Comparison of ENCODE assay signal across 11 cellular contexts in the genomic region with DNA sequence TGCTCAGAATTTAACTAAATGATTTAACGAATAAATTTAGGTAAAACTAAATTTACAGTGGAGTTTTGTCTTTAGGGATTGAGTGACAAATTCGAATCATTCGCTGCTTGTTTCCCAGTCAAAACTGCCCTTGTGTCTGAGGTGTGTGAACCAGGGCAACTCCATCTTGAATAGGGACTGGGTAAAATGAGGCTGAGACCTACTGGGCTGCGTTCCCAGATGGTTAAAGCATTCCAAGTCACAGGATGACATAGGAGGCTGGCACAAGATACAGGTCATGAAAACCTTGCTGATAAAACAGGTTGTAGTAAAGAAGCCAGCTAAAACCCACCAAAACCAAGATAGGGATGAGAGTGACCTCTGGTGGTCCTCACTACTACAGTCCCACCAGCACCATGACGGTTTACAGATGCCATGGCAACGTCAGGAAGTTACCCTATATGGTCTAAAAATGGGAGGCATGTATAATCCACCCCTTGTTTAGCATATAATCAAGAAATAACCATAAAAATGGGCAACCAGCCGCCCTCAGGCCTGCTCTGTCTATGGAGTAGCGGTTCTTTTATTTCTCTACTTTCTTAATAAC. TPM values are rescaled to one million over a fixed set of nuclear protein-coding genes. Genes with fewer than 3 reads are reported as not detected.
DNase-seq lines count a peak whose midpoint lies in the region; ATAC-seq and TF ChIP-seq lines count a peak whose summit lies in the region.
"Had no signal": no experiment of that assay in that cellular context is flagged by ENCODE, and none has a peak within 500 bp of the region (broad histone marks: within the 10 kb centered on the region; RNA-seq: fewer than 3 reads in every experiment).

No MANE protein-coding gene starts in this region.

- H3K4me3 ChIP-seq in HFF-Myc (replicated peaks; ENCODE audit: low read depth, low read length) (no peak overlapping the region), lower leg skin (ENCODE audit: low read depth, poor library complexity, severe bottlenecking) (no peak overlapping the region)

- in situ Hi-C loops in G401 (cut with HindIII; ENCODE audit: low sequenced_read_pairs), result no loop called here

- TF ChIP-seq POLR2A in lower leg skin (IDR thresholded peaks at IDR 0.05), result no peak

- ATAC-seq in activated CD8-positive, alpha-beta T cell treated with anti-CD3 and anti-CD28 coated beads, Interleukin-2, amount 10 ng/mL, durations not matched to agents 7 days and 5 days, result no peak
- no peak for ATAC-seq in HG03571 (IDR thresholded peaks at IDR 0.05; ENCODE audit: unreplicated experiment)

- intact Hi-C loops in lower leg skin (cut with DNase I; ENCODE audit: low total_unique reads), result no loop called here

- peaks cover 24% of the 10 kb centered on the region for H3K4me1 Mint-ChIP-seq in activated CD8-positive, alpha-beta T cell treated with anti-CD3 and anti-CD28 coated beads, Interleukin-2, amount 10 ng/mL, durations not matched to agents 7 days and 5 days (ENCODE audit: low read depth)
- peaks cover 26% of the 10 kb centered on the region for H3K4me1 Mint-ChIP-seq in nephron progenitor cell

- DNase-seq in G401 (ENCODE audit: low spot score) (peak; percentile 17), HFF-Myc (ENCODE audit: extremely low read depth, low read depth) (no peak), nephron progenitor cell (peak; percentile 24), NCI-H345 (lab: John Stamatoyannopoulos, UW) (no peak), lower leg skin (ENCODE audit: low spot score in 2 of 2) (no peak)
- DNase-seq in activated CD8-positive, alpha-beta T cell treated with anti-CD3 and anti-CD28 coated beads, Interleukin-2, amount 10 ng/mL, durations not matched to agents 7 days and 5 days, result peak; percentile 32
- no peak for DNase-seq in activated CD4-positive, alpha-beta T cell treated with anti-CD3 and anti-CD28 coated beads for 4 hours
- DNase-seq: anterior cingulate cortex; islet precursor cell; stimulated activated CD4-positive, alpha-beta T cell treated with anti-CD3 and anti-CD28 coated beads, Interleukin-2, amount 100 ng/mL, for 24 hours had no signal

- no peak overlapping the region for H3K27ac Mint-ChIP-seq in activated CD8-positive, alpha-beta T cell treated with anti-CD3 and anti-CD28 coated beads, Interleukin-2, amount 10 ng/mL, durations not matched to agents 7 days and 5 days
- peak overlapping the region; percentile 66 for H3K27ac Mint-ChIP-seq in nephron progenitor cell

- POLR2A ChIA-PET in activated CD8-positive, alpha-beta T cell treated with anti-CD3 and anti-CD28 coated beads, Interleukin-2, amount 10 ng/mL, durations not matched to agents 7 days and 5 days (lab: Charles Lee), result no interaction called here

- H3K36me3 Mint-ChIP-seq in activated CD8-positive, alpha-beta T cell treated with anti-CD3 and anti-CD28 coated beads, Interleukin-2, amount 10 ng/mL, durations not matched to agents 7 days and 5 days (ENCODE audit: low read depth), result no peaks in the 10 kb centered on the region
- H3K36me3 Mint-ChIP-seq in nephron progenitor cell (ENCODE audit: low read depth), result no peaks in the 10 kb centered on the region

- WGBS in lower leg skin, 2 donors, result 78 to 85% methylated on average over 8 of the region's 8 CpGs

- TF ChIP-seq CTCF in HFF-Myc (IDR thresholded peaks at IDR 0.05; ENCODE audit: low read depth, low read length, missing control alignments), result peak; percentile 25
- peak; percentile 50 for TF ChIP-seq CTCF in nephron progenitor cell (IDR thresholded peaks at IDR 0.05)
- no peak for TF ChIP-seq CTCF in lower leg skin (IDR thresholded peaks at IDR 0.05)

- CTCF ChIA-PET in activated CD8-positive, alpha-beta T cell treated with anti-CD3 and anti-CD28 coated beads, Interleukin-2, amount 10 ng/mL, durations not matched to agents 7 days and 5 days (lab: Charles Lee), result interaction anchor here (1.6 kb wide), 1 partner anchor 10 kb away, joined by 7 read pairs; no protein-coding TSS in a partner anchor

- no peaks in the 10 kb centered on the region for H3K9me3 Mint-ChIP-seq in activated CD8-positive, alpha-beta T cell treated with anti-CD3 and anti-CD28 coated beads, Interleukin-2, amount 10 ng/mL, durations not matched to agents 7 days and 5 days (ENCODE audit: insufficient read depth)
- peaks cover 5% of the 10 kb centered on the region for H3K9me3 Mint-ChIP-seq in nephron progenitor cell

- no peak overlapping the region for H3K4me3 Mint-ChIP-seq in activated CD8-positive, alpha-beta T cell treated with anti-CD3 and anti-CD28 coated beads, Interleukin-2, amount 10 ng/mL, durations not matched to agents 7 days and 5 days
- H3K4me3 Mint-ChIP-seq in nephron progenitor cell, result no peak overlapping the region

- peaks cover 42% of the 10 kb centered on the region for H3K27me3 Mint-ChIP-seq in activated CD8-positive, alpha-beta T cell treated with anti-CD3 and anti-CD28 coated beads, Interleukin-2, amount 10 ng/mL, durations not matched to agents 7 days and 5 days (ENCODE audit: low read depth)
- peaks cover 46% of the 10 kb centered on the region for H3K27me3 Mint-ChIP-seq in nephron progenitor cell (ENCODE audit: low read depth, poor library complexity)

RNA-seq across cellular contexts. Expression of a gene that starts 10.2 kb away (rescaled TPM):
- total RNA-seq in G401 (2014; rRNA removed; shearing (Covaris generic)), result 167 and 190 TPM in 2 replicates
- total RNA-seq in activated CD8-positive, alpha-beta T cell treated with anti-CD3 and anti-CD28 coated beads, Interleukin-2, amount 10 ng/mL, durations not matched to agents 7 days and 5 days, result 10 to 100 TPM; 83.9 to 86.3 TPM
- 10 to 100 TPM; 37.3 to 51.8 (median 46.9) TPM for total RNA-seq in lower leg skin

Comparison
In these comparisons a context has a peak if more than half of its experiments do, and no peak if none do; other contexts are left out.
1. DNase-seq: peak in G401 (single experiment), activated CD8-positive, alpha-beta T cell treated with anti-CD3 and anti-CD28 coated beads, Interleukin-2, amount 10 ng/mL, durations not matched to agents 7 days and 5 days (single experiment) and nephron progenitor cell (single experiment); none in HFF-Myc (single experiment), activated CD4-positive, alpha-beta T cell treated with anti-CD3 and anti-CD28 coated beads for 4 hours (0 of 2), NCI-H345 (single experiment) and lower leg skin (0 of 2).
2. CTCF ChIP-seq: peak in HFF-Myc (single experiment) and nephron progenitor cell (single experiment); none in lower leg skin (0 of 3).